1 cellular context compared by ENCODE assay signal in the genomic region with DNA sequence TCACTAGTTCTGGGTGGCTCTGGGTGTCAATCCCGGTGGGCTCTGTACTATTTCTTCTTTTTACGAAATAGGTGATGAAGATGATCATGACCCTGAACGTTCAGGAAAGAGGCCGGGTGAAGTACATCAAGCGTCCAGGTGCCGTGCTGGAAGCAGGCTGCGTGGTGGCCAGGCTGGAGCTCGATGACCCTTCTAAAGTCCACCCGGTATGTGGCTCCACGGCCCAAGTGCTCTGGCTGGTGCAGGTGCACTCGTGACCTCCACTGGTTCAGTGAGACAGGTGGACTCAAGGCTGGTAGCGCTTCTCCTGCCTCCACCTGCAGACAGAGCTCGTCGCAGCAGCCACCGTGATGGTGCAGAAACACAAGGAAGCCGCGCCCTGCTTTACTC.
TF ChIP-seq lines count a peak whose summit lies in the region.

No MANE protein-coding gene starts in this region.

TF ChIP-seq in IMR-90, 13 proteins besides CTCF, POLR2A, EP300 and RAD21:
- no peak for TF ChIP-seq CHD1 (IDR thresholded peaks at IDR 0.05; ENCODE audit: low read depth, low read length)
- TF ChIP-seq MXI1 (IDR thresholded peaks at IDR 0.05; ENCODE audit: borderline replicate concordance, low read depth, low read length), result no peak
- TF ChIP-seq, protein P1, sequence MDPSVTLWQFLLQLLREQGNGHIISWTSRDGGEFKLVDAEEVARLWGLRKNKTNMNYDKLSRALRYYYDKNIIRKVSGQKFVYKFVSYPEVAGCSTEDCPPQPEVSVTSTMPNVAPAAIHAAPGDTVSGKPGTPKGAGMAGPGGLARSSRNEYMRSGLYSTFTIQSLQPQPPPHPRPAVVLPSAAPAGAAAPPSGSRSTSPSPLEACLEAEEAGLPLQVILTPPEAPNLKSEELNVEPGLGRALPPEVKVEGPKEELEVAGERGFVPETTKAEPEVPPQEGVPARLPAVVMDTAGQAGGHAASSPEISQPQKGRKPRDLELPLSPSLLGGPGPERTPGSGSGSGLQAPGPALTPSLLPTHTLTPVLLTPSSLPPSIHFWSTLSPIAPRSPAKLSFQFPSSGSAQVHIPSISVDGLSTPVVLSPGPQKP (IDR thresholded peaks at IDR 0.05; ENCODE audit: borderline replicate concordance, low read depth, low read length), result no peak
- TF ChIP-seq RFX5 (IDR thresholded peaks at IDR 0.05; ENCODE audit: low read depth, low read length), result no peak
- no peak for TF ChIP-seq SMC3 (IDR thresholded peaks at IDR 0.05; ENCODE audit: low read depth, low read length)
- no peak for TF ChIP-seq MAFK (IDR thresholded peaks at IDR 0.05; ENCODE audit: low read depth, low read length)
- no peak for TF ChIP-seq CEBPB (IDR thresholded peaks at IDR 0.05; ENCODE audit: low read depth, low read length)
- TF ChIP-seq BHLHE40 (IDR thresholded peaks at IDR 0.05; ENCODE audit: low read depth, low read length), result no peak
- TF ChIP-seq RCOR1 (IDR thresholded peaks at IDR 0.05; ENCODE audit: insufficient replicate concordance, low read length), result no peak
- no peak for TF ChIP-seq MAZ (IDR thresholded peaks at IDR 0.05; ENCODE audit: borderline replicate concordance, low read depth, low read length)
- no peak for TF ChIP-seq FOS (IDR thresholded peaks at IDR 0.05; ENCODE audit: low read depth, low read length)
- no peak for TF ChIP-seq NFE2L2 (IDR thresholded peaks at IDR 0.05; ENCODE audit: low read depth, low read length)
- TF ChIP-seq, protein P2, sequence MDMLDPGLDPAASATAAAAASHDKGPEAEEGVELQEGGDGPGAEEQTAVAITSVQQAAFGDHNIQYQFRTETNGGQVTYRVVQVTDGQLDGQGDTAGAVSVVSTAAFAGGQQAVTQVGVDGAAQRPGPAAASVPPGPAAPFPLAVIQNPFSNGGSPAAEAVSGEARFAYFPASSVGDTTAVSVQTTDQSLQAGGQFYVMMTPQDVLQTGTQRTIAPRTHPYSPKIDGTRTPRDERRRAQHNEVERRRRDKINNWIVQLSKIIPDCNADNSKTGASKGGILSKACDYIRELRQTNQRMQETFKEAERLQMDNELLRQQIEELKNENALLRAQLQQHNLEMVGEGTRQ (IDR thresholded peaks at IDR 0.05; ENCODE audit: low read depth, low read length), result no peak
